Comparison of ENCODE assay signal across 9 cellular contexts in genomic region chr7:47379629-47380324, GRCh38.
DNase-seq lines count a peak whose midpoint lies in the region; ATAC-seq and TF ChIP-seq lines count a peak whose summit lies in the region.
"Had no signal": no experiment of that assay in that cellular context is flagged by ENCODE, and none has a peak within 500 bp of the region (broad histone marks: within the 10 kb centered on the region; RNA-seq: fewer than 3 reads in every experiment).

No MANE protein-coding gene starts in this region.

- no peaks in the 10 kb centered on the region for H3K9me3 Mint-ChIP-seq in progenitor cell of endocrine pancreas (ENCODE audit: low read depth)

- peak overlapping the region; percentile 32 for H3K27ac ChIP-seq in angular gyrus (ENCODE audit: low read depth, low read length)

- peaks cover 44% of the 10 kb centered on the region for H3K4me1 Mint-ChIP-seq in progenitor cell of endocrine pancreas (ENCODE audit: low read depth)

- intact Hi-C loops in left cardiac atrium (cut with DNase I), result loop anchor here in 1 of 2 donors (10.0 kb wide), 1 partner anchor 95 kb away; no protein-coding TSS in a partner anchor

- peak overlapping the region; percentile 75 for H3K27ac Mint-ChIP-seq in progenitor cell of endocrine pancreas

- DNase-seq in GM03348 (ENCODE audit: low spot score) (peak; percentile 69), left cardiac atrium (peak; percentile 79), progenitor cell of endocrine pancreas (ENCODE audit: low spot score, unreplicated experiment) (peak; percentile 24), GM13976 (ENCODE audit: low spot score) (no peak), NCI-H2081 (lab: John Stamatoyannopoulos, UW) (no peak), NCI-H187 treated with DMSO at 0.1 percent for 48 hours (lab: John Stamatoyannopoulos, UW) (no peak)
- DNase-seq: glutamatergic neuron had no signal

- in situ Hi-C loops in GM13976 (cut with MboI; ENCODE audit: low sequenced_read_pairs, unreplicated experiment), result no loop called here

- ATAC-seq in left cardiac atrium (peak; percentile 85 to 88), GM21528 (IDR thresholded peaks at IDR 0.05; ENCODE audit: low FRiP score, unreplicated experiment) (no peak)

- peaks cover 17% of the 10 kb centered on the region for H3K36me3 Mint-ChIP-seq in progenitor cell of endocrine pancreas (ENCODE audit: insufficient read depth)

- TF ChIP-seq CTCF in progenitor cell of endocrine pancreas (IDR thresholded peaks at IDR 0.05; ENCODE audit: unreplicated experiment) (no peak), GM13976 (IDR thresholded peaks at IDR 0.05; ENCODE audit: borderline replicate concordance, control extremely low read depth, extremely low read depth, insufficient read depth, missing control alignments) (no peak)

- H3K27me3 Mint-ChIP-seq in progenitor cell of endocrine pancreas, result no peaks in the 10 kb centered on the region

- H3K4me3 Mint-ChIP-seq in progenitor cell of endocrine pancreas (ENCODE audit: low read depth), result peak overlapping the region; percentile 49

Comparison
In these comparisons a context has a peak if more than half of its experiments do, and no peak if none do; other contexts are left out.
1. DNase-seq: peak in GM03348 (single experiment), left cardiac atrium (single experiment) and progenitor cell of endocrine pancreas (single experiment); none in GM13976 (single experiment), NCI-H2081 (0 of 2) and NCI-H187 treated with DMSO at 0.1 percent for 48 hours (single experiment).